Comparison of ENCODE assay signal across 13 cellular contexts in genomic region chr6:142303191-142303564, GRCh38. TPM values are rescaled to one million over a fixed set of nuclear protein-coding genes. Genes with fewer than 3 reads are reported as not detected.
A peak's percentile ranks its signal among the peaks of the same experiment; 100 is the strongest.
DNase-seq lines count a peak whose midpoint lies in the region; ATAC-seq and TF ChIP-seq lines count a peak whose summit lies in the region.
"Had no signal": no experiment of that assay in that cellular context is flagged by ENCODE, and none has a peak within 500 bp of the region (broad histone marks: within the 10 kb centered on the region; RNA-seq: fewer than 3 reads in every experiment).

No MANE protein-coding gene starts in this region.

- no peak overlapping the region for H2BK15ac ChIP-seq in H9 (ENCODE audit: low read depth, low read length)

- no peaks in the 10 kb centered on the region for H4K20me1 ChIP-seq in H9 (ENCODE audit: control insufficient read depth, insufficient read depth, insufficient read length)

- no peak overlapping the region for H3K27ac Mint-ChIP-seq in activated T-helper 17 cell treated with anti-CD3 and anti-CD28 coated beads, Interleukin-2, amount 50 U/mL, for 72 hours
- H3K27ac Mint-ChIP-seq in H9, result no peak overlapping the region
- H3K27ac Mint-ChIP-seq: stimulated activated naive B cell treated with anti-CD40 and anti-IgM and Interleukin-4, amounts not matched to agents 10 μg/mL and 1 μg/mL and 100 μg/mL, for 72 hours had no signal

- H3K23ac ChIP-seq in H9 (ENCODE audit: insufficient read length, low read depth, low read length), result no peak overlapping the region

- H3K4me3 ChIP-seq in kidney epithelial cell (ENCODE audit: low read depth, low read length) (peak overlapping the region; percentile 72), sigmoid colon (peak overlapping the region in 3 of 4 donors; percentile 48 to 54 (median 49)), vagina (peak overlapping the region in 1 of 2 donors; percentile 57)
- H3K4me3 ChIP-seq: mucosa of descending colon had no signal

- no peaks in the 10 kb centered on the region for H3K27me3 ChIP-seq in kidney epithelial cell (ENCODE audit: control insufficient read depth, insufficient read depth, low read length)
- H3K27me3 ChIP-seq in sigmoid colon, result peaks cover 8 to 35% (median 9%) of the 10 kb centered on the region in 3 donors
- peaks cover 8% of the 10 kb centered on the region; the same call in 1 of the 2 replicates for H3K27me3 ChIP-seq in H9 (ENCODE audit: insufficient read depth, low read length)
- H3K27me3 ChIP-seq in vagina, result no peaks in the 10 kb centered on the region

- WGBS in sigmoid colon, 2 donors, result 91 to 98% methylated on average over 1 of the region's 1 CpG
- no CpG with 5 or more reads among the region's 1 CpG for WGBS in H9 (ENCODE audit: extremely low coverage, insufficient read length, low lambda C conversion rate)

- no peak overlapping the region for H2AFZ ChIP-seq in H9 (ENCODE audit: low read length)

- no peak overlapping the region for H4K91ac ChIP-seq in H9 (ENCODE audit: insufficient read length, low read depth, low read length)

- no peak overlapping the region for H2AK5ac ChIP-seq in H9 (ENCODE audit: insufficient read length, low read length)

- H3K9me3 ChIP-seq in sigmoid colon (no peaks in the 10 kb centered on the region), H9 (ENCODE audit: control insufficient read depth, low read depth, low read length) (no peaks in the 10 kb centered on the region), vagina (no peaks in the 10 kb centered on the region)
- H3K9me3 ChIP-seq: mucosa of descending colon had no signal

- DNase-seq in ELR (ENCODE audit: low read depth) (peak; percentile 17), kidney epithelial cell (ENCODE audit: low read depth) (no peak), sigmoid colon (no peak), H9 (no peak), superior temporal gyrus (ENCODE audit: extremely low spot score) (no peak), NCI-H1436 treated with DMSO at 0.1 percent for 48 hours (lab: John Stamatoyannopoulos, UW) (no peak), vagina (ENCODE audit: extremely low spot score in 2 of 2) (no peak)
- DNase-seq: Karpas-422; mucosa of descending colon; NCI-H2081; retina; stimulated activated naive B cell treated with anti-CD40 and anti-IgM and Interleukin-4, amounts not matched to agents 10 μg/mL and 1 μg/mL and 100 μg/mL, for 72 hours had no signal

- no peaks in the 10 kb centered on the region for H3K9me3 Mint-ChIP-seq in activated T-helper 17 cell treated with anti-CD3 and anti-CD28 coated beads, Interleukin-2, amount 50 U/mL, for 72 hours
- peaks cover 0 to 3% of the 10 kb centered on the region in 2 experiments; a peak in 1 of 5 replicates for H3K9me3 Mint-ChIP-seq in H9
- H3K9me3 Mint-ChIP-seq: stimulated activated naive B cell treated with anti-CD40 and anti-IgM and Interleukin-4, amounts not matched to agents 10 μg/mL and 1 μg/mL and 100 μg/mL, for 72 hours had no signal

- H3K23me2 ChIP-seq in H9 (ENCODE audit: insufficient read length, low read depth, low read length, poor library complexity, severe bottlenecking), result peaks cover 7% of the 10 kb centered on the region

- peaks cover 0 to 14% (median 6%) of the 10 kb centered on the region in 4 donors for H3K4me1 ChIP-seq in sigmoid colon
- no peaks in the 10 kb centered on the region for H3K4me1 ChIP-seq in H9 (ENCODE audit: insufficient read depth, low read length)
- peaks cover 4% of the 10 kb centered on the region for H3K4me1 ChIP-seq in vagina

- H3K79me2 ChIP-seq in H9 (ENCODE audit: insufficient read depth, low read length), result no peaks in the 10 kb centered on the region

- no peak overlapping the region for H3K9ac ChIP-seq in H9 (ENCODE audit: extremely low read depth, insufficient read length, low read length)

- no peaks in the 10 kb centered on the region for H3K36me3 Mint-ChIP-seq in activated T-helper 17 cell treated with anti-CD3 and anti-CD28 coated beads, Interleukin-2, amount 50 U/mL, for 72 hours (ENCODE audit: low read depth)
- no peaks in the 10 kb centered on the region; a peak in 1 of 7 replicates for H3K36me3 Mint-ChIP-seq in H9 (ENCODE audit: insufficient read depth in 1 of 3, low read depth in 3 of 3)
- H3K36me3 Mint-ChIP-seq: stimulated activated naive B cell treated with anti-CD40 and anti-IgM and Interleukin-4, amounts not matched to agents 10 μg/mL and 1 μg/mL and 100 μg/mL, for 72 hours had no signal

- H3K4me3 Mint-ChIP-seq in activated T-helper 17 cell treated with anti-CD3 and anti-CD28 coated beads, Interleukin-2, amount 50 U/mL, for 72 hours, result peak overlapping the region; percentile 59
- peak overlapping the region in 1 of 2 experiments; percentile 43; a peak in 1 of 5 replicates for H3K4me3 Mint-ChIP-seq in H9

- no peak for TF ChIP-seq POLR2A in sigmoid colon (IDR thresholded peaks at IDR 0.05)
- no peak for TF ChIP-seq POLR2A in vagina (IDR thresholded peaks at IDR 0.05)

- no peak overlapping the region for H3K4ac ChIP-seq in H9 (ENCODE audit: low read depth, low read length)

- H3K27me3 Mint-ChIP-seq in activated T-helper 17 cell treated with anti-CD3 and anti-CD28 coated beads, Interleukin-2, amount 50 U/mL, for 72 hours, result peaks cover 20% of the 10 kb centered on the region
- peaks cover 35% of the 10 kb centered on the region for H3K27me3 Mint-ChIP-seq in H9 (ENCODE audit: low read depth)

- no peak for TF ChIP-seq EP300 in sigmoid colon (IDR thresholded peaks at IDR 0.05)

- H4K5ac ChIP-seq in H9 (ENCODE audit: insufficient read length, low read depth, low read length), result no peak overlapping the region

- no peak for ATAC-seq in activated T-helper 17 cell treated with anti-CD3 and anti-CD28 coated beads, Interleukin-2, amount 50 U/mL, for 72 hours (replicated peaks)
- ATAC-seq: mucosa of descending colon; stimulated activated naive B cell treated with anti-CD40 and anti-IgM and Interleukin-4, amounts not matched to agents 10 μg/mL and 1 μg/mL and 100 μg/mL, for 72 hours had no signal

- H4K8ac ChIP-seq in H9 (replicated peaks; ENCODE audit: insufficient read length, low read depth, low read length), result no peak overlapping the region

- no peak overlapping the region for H2BK12ac ChIP-seq in H9 (ENCODE audit: insufficient read length, low read depth, low read length)

- H2BK20ac ChIP-seq in H9 (ENCODE audit: low read depth, low read length, poor library complexity, severe bottlenecking), result no peak overlapping the region

- intact Hi-C loops in sigmoid colon (cut with DNase I) (no loop called here), vagina (cut with DNase I) (no loop called here)

- no peak overlapping the region for H2BK120ac ChIP-seq in H9 (ENCODE audit: low read depth, low read length, poor library complexity, severe bottlenecking)

- no peaks in the 10 kb centered on the region for H3K4me1 Mint-ChIP-seq in activated T-helper 17 cell treated with anti-CD3 and anti-CD28 coated beads, Interleukin-2, amount 50 U/mL, for 72 hours
- H3K4me1 Mint-ChIP-seq in H9, result peaks cover 22 to 26% of the 10 kb centered on the region in 2 experiments

- H3K14ac ChIP-seq in H9 (ENCODE audit: insufficient read depth, low read length), result no peak overlapping the region

- no peak overlapping the region for H3K56ac ChIP-seq in H9 (ENCODE audit: insufficient read length, low read depth, low read length)

- H3K27ac ChIP-seq in sigmoid colon, result no peak overlapping the region
- no peak overlapping the region for H3K27ac ChIP-seq in H9 (ENCODE audit: insufficient read length, low read depth, low read length)
- no peak overlapping the region for H3K27ac ChIP-seq in vagina

- no peak overlapping the region for H3K4me2 ChIP-seq in H9 (ENCODE audit: insufficient read depth, insufficient read length, low read length)

- H3K36me3 ChIP-seq in kidney epithelial cell (ENCODE audit: control insufficient read depth, insufficient read depth, low read length) (no peaks in the 10 kb centered on the region), sigmoid colon (no peaks in the 10 kb centered on the region), vagina (no peaks in the 10 kb centered on the region)

- no peak overlapping the region for H3T11ph ChIP-seq in H9 (ENCODE audit: low read length)

- H3K18ac ChIP-seq in H9 (ENCODE audit: insufficient read length, low read depth, low read length), result no peak overlapping the region

- TF ChIP-seq CTCF in kidney epithelial cell (IDR thresholded peaks at IDR 0.05; ENCODE audit: insufficient read depth, low read length, poor library complexity, severe bottlenecking) (no peak), sigmoid colon (IDR thresholded peaks at IDR 0.05) (no peak), H9 (conservative IDR thresholded peaks at IDR 0.05) (no peak), vagina (IDR thresholded peaks at IDR 0.05) (no peak)

- H3K79me1 ChIP-seq in H9 (ENCODE audit: insufficient read depth, low read depth, low read length, poor library complexity, severe bottlenecking), result no peaks in the 10 kb centered on the region

- H2BK5ac ChIP-seq in H9 (ENCODE audit: insufficient read length, low read length), result no peak overlapping the region

RNA-seq across cellular contexts. Expression of gene ADGRG6, which starts 1.4 kb away (rescaled TPM):
- under 1 TPM in 1 of 2 donors, not detected in 1; 0.11 TPM for total RNA-seq in activated T-helper 17 cell treated with anti-CD3 and anti-CD28 coated beads, Interleukin-2, amount 50 U/mL, for 72 hours
- total RNA-seq in kidney epithelial cell (30.3 and 39.1 TPM in 2 replicates), sigmoid colon (10 to 100 TPM; 12.6 to 17.6 (median 15.4) TPM), H9 (2021) (2.2 and 2.5 TPM in 2 replicates), vagina (22.6 TPM)
- 1 to 10 TPM in 2 of 3 donors, under 1 TPM in 1; 0.60 to 5.5 (median 1.2) TPM for polyA plus RNA-seq in sigmoid colon
